8 cellular contexts compared by ENCODE assay signal in the genomic region with DNA sequence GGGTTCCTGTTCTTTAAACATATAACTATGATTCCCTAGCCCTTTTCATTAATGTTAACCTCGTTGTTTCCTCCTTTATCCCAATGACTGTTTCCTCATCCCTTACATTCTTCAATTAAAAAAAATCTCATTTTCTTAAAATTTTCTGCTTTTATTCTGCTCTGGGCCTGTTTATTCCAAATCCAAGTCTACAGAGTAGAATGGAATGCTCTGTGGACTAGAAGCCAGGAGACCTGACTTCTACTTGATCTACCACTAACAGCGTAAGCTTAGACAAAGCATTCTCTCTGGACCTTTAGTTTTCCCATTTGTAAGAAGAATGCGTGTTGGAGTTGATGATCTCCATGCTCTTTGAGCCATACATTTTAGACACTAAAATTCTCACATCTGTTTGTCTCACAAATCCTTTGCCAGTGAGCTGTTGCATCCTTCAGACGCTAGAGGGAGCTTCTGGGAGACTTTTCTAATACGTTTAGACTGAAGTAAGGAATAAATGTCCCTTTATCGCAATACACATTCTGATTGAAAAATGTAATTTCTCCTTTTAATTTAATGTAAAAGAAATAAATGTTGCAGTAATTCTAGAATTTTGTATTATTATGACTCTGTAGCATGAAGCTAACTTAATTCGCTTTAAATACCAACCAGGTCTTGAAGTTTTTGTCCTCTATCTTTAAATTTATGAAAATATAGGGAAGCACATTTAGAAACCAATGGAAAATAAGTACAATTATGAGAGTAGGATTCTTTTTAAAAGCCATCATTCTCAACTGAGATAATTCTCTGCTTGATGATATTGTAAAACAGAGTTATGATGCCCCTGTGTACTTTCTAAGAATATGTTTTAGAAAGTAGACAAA. TPM values are rescaled to one million over a fixed set of nuclear protein-coding genes. Genes with fewer than 3 reads are reported as not detected.
DNase-seq lines count a peak whose midpoint lies in the region; ATAC-seq and TF ChIP-seq lines count a peak whose summit lies in the region.

No MANE protein-coding gene starts in this region.

- peak; percentile 28 for DNase-seq in AG09309 (ENCODE audit: low read depth)
- peak; percentile 46 for DNase-seq in MV-4-11 (lab: John Stamatoyannopoulos, UW)
- DNase-seq in erythroblast (lab: John Stamatoyannopoulos, UW), result peak; percentile 34 to 59
- DNase-seq in neural crest cell (ENCODE audit: low read depth, low spot score), result peak; percentile 43
- DNase-seq in cortex of kidney (lab: John Stamatoyannopoulos, UW), result no peak

- peaks cover 3% of the 10 kb centered on the region for H3K4me1 Mint-ChIP-seq in neural crest cell

- no peak overlapping the region for H3K4me3 ChIP-seq in AG09309 (ENCODE audit: control insufficient read depth, low read depth, low read length)

- TF ChIP-seq CTCF in AG09309 (IDR thresholded peaks at IDR 0.05; ENCODE audit: control insufficient read depth, insufficient read depth, low read depth, low read length, missing control alignments) (peak; percentile 86), GM12872 (IDR thresholded peaks at IDR 0.05; ENCODE audit: insufficient read depth, low read depth, low read length) (peak; percentile 84), neural crest cell (conservative IDR thresholded peaks at IDR 0.05) (peak; percentile 97)

- peak; percentile 69 for ATAC-seq in HG02610 (IDR thresholded peaks at IDR 0.05; ENCODE audit: unreplicated experiment)
- peak; percentile 90 for ATAC-seq in SK-N-SH treated with all-trans-retinoic acid at 6 μM for 48 hours

- H3K9me3 Mint-ChIP-seq in neural crest cell, result no peaks in the 10 kb centered on the region

- no peaks in the 10 kb centered on the region for H3K27me3 Mint-ChIP-seq in neural crest cell (ENCODE audit: low read depth)

- no peak for TF ChIP-seq POLR2A in erythroblast (IDR thresholded peaks at IDR 0.05; ENCODE audit: low read length)

- H3K4me3 Mint-ChIP-seq in neural crest cell, result no peak overlapping the region

- no peaks in the 10 kb centered on the region for H3K36me3 Mint-ChIP-seq in neural crest cell (ENCODE audit: low read depth)

- H3K27ac Mint-ChIP-seq in neural crest cell (ENCODE audit: unreplicated experiment), result no peak overlapping the region

TF ChIP-seq in SK-N-SH treated with all-trans-retinoic acid at 6 μM for 48 hours, 23 proteins besides CTCF, POLR2A, EP300 and RAD21:
- TF ChIP-seq, protein P1, sequence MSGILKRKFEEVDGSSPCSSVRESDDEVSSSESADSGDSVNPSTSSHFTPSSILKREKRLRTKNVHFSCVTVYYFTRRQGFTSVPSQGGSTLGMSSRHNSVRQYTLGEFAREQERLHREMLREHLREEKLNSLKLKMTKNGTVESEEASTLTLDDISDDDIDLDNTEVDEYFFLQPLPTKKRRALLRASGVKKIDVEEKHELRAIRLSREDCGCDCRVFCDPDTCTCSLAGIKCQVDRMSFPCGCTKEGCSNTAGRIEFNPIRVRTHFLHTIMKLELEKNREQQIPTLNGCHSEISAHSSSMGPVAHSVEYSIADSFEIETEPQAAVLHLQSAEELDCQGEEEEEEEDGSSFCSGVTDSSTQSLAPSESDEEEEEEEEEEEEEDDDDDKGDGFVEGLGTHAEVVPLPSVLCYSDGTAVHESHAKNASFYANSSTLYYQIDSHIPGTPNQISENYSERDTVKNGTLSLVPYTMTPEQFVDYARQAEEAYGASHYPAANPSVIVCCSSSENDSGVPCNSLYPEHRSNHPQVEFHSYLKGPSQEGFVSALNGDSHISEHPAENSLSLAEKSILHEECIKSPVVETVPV (CRISPR knock-in tag; IDR thresholded peaks at IDR 0.05), result no peak
- TF ChIP-seq, protein P2, sequence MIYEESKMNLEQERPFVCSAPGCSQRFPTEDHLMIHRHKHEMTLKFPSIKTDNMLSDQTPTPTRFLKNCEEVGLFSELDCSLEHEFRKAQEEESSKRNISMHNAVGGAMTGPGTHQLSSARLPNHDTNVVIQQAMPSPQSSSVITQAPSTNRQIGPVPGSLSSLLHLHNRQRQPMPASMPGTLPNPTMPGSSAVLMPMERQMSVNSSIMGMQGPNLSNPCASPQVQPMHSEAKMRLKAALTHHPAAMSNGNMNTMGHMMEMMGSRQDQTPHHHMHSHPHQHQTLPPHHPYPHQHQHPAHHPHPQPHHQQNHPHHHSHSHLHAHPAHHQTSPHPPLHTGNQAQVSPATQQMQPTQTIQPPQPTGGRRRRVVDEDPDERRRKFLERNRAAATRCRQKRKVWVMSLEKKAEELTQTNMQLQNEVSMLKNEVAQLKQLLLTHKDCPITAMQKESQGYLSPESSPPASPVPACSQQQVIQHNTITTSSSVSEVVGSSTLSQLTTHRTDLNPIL (CRISPR knock-in tag; IDR thresholded peaks at IDR 0.05; ENCODE audit: low read depth), result no peak
- TF ChIP-seq OSR1 (CRISPR knock-in tag; IDR thresholded peaks at IDR 0.05) (no peak), TOX (CRISPR knock-in tag; IDR thresholded peaks at IDR 0.05; ENCODE audit: borderline replicate concordance) (no peak), ZFP3 (CRISPR knock-in tag; IDR thresholded peaks at IDR 0.05) (no peak), TCF4 (CRISPR knock-in tag; IDR thresholded peaks at IDR 0.05; ENCODE audit: borderline replicate concordance) (no peak), ZNF70 (CRISPR knock-in tag; IDR thresholded peaks at IDR 0.05) (no peak)
- TF ChIP-seq, protein P3, sequence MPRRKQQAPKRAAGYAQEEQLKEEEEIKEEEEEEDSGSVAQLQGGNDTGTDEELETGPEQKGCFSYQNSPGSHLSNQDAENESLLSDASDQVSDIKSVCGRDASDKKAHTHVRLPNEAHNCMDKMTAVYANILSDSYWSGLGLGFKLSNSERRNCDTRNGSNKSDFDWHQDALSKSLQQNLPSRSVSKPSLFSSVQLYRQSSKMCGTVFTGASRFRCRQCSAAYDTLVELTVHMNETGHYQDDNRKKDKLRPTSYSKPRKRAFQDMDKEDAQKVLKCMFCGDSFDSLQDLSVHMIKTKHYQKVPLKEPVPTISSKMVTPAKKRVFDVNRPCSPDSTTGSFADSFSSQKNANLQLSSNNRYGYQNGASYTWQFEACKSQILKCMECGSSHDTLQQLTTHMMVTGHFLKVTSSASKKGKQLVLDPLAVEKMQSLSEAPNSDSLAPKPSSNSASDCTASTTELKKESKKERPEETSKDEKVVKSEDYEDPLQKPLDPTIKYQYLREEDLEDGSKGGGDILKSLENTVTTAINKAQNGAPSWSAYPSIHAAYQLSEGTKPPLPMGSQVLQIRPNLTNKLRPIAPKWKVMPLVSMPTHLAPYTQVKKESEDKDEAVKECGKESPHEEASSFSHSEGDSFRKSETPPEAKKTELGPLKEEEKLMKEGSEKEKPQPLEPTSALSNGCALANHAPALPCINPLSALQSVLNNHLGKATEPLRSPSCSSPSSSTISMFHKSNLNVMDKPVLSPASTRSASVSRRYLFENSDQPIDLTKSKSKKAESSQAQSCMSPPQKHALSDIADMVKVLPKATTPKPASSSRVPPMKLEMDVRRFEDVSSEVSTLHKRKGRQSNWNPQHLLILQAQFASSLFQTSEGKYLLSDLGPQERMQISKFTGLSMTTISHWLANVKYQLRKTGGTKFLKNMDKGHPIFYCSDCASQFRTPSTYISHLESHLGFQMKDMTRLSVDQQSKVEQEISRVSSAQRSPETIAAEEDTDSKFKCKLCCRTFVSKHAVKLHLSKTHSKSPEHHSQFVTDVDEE (CRISPR knock-in tag; IDR thresholded peaks at IDR 0.05), result no peak
TF ChIP-seq in SK-N-SH treated with all-trans-retinoic acid at 6 μM for 48 hours: peak in this region for 0.

RNA-seq across cellular contexts. Expression of a gene that starts 21.7 kb away (rescaled TPM):
- not detected in 2 replicates for total RNA-seq in neural crest cell
